In the genomic region with DNA sequence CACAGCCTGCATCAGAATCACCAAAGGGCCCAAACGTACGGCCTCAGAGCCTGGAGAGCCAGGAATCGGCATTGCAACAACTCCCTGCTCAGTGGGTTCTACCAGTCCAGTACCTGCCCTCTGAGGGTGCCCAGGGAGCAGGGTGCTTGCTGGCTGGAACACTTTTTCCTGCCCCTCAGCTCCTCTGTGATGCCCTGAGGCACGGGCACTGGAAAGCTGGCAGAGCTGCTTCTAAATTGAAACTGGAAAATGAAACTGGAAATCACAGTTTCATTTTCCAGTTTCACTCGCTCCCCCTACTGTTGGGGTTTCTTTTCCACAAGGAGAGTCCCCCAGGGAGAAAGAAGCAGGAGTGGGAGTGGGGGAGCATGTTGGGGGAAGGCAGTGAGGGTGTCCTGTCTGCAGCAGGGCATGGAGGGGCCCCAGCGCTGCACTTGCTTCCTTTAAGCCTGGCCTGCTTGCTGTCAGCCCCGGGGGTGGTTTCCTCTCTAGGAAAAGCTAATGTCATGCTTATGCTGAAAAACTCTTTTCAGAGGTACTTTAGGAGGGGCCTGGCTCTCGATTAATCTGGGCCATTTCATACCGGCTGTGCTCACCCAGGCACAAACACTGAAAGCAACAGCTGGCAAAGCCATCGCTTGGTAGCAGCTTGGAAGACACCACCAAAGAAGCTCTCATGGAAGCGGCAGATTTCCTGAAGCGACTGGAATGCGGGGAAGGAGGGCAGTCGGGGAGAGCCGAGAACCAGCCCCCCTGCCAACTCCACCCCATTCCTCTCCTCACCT, we compare ENCODE assay signal across 8 cellular contexts. TPM values are rescaled to one million over a fixed set of nuclear protein-coding genes. Genes with fewer than 3 reads are reported as not detected.
DNase-seq lines count a peak whose midpoint lies in the region; ATAC-seq, FAIRE-seq and TF ChIP-seq lines count a peak whose summit lies in the region.

No MANE protein-coding gene starts in this region.

- peak overlapping the region; percentile 57 for H3K4me2 ChIP-seq in endothelial cell of umbilical vein (ENCODE audit: insufficient read depth, low read length)

- CTCF ChIA-PET in endothelial cell of umbilical vein (lab: Charles Lee), result interaction anchor here (0.5 to 3.6 kb wide), 17 partner anchors 9 to 77 kb away, joined by 3 to 23 read pairs (median 6); no protein-coding TSS in a partner anchor

- no TSS peak for BruUV-seq in endothelial cell of umbilical vein (replicated peaks; lab: Mats Ljungman, UMichigan)

- H3K36me3 ChIP-seq in endothelial cell of umbilical vein (ENCODE audit: control insufficient read depth in 2 of 2, extremely low read depth in 1 of 2, insufficient read depth in 2 of 2, low read length in 2 of 2), result no peaks in the 10 kb centered on the region
- no peaks in the 10 kb centered on the region for H3K36me3 ChIP-seq in psoas muscle (ENCODE audit: insufficient read depth in 1 of 2, low read depth in 1 of 2)
- no peaks in the 10 kb centered on the region for H3K36me3 ChIP-seq in testis (ENCODE audit: low read depth, missing control alignments)

- H3K4me1 ChIP-seq in endothelial cell of umbilical vein (ENCODE audit: control insufficient read depth, extremely low read depth, insufficient read depth, low read length) (peaks cover 35% of the 10 kb centered on the region), psoas muscle (peaks cover 27% of the 10 kb centered on the region), testis (peaks cover 25% of the 10 kb centered on the region)

- H3K9me3 ChIP-seq in endothelial cell of umbilical vein (replicated peaks; ENCODE audit: control insufficient read depth, insufficient read depth, low read length) (no peaks in the 10 kb centered on the region), psoas muscle (no peaks in the 10 kb centered on the region), testis (no peaks in the 10 kb centered on the region)

- H3K9me1 ChIP-seq in endothelial cell of umbilical vein (replicated peaks; ENCODE audit: control insufficient read depth, extremely low read depth, insufficient read depth, low read length), result no peaks in the 10 kb centered on the region

- H4K20me1 ChIP-seq in endothelial cell of umbilical vein (replicated peaks; ENCODE audit: control insufficient read depth, extremely low read depth, insufficient read depth, low read length), result no peaks in the 10 kb centered on the region

- H3K4me3 ChIP-seq in endothelial cell of umbilical vein (replicated peaks in 1 of 3; ENCODE audit: insufficient read depth in 1 of 3, low read depth in 1 of 3, low read length in 3 of 3) (no peak overlapping the region), psoas muscle (no peak overlapping the region), testis (no peak overlapping the region)

- intact Hi-C loops in endothelial cell of umbilical vein (cut with micrococcal nuclease) (loop anchor here (1.0 kb wide), 2 partner anchors 8 to 75 kb away; no protein-coding TSS in a partner anchor), psoas muscle (cut with DNase I) (no loop called here), testis (cut with DNase I; ENCODE audit: low total_unique reads) (no loop called here)

- H3K79me2 ChIP-seq in endothelial cell of umbilical vein (ENCODE audit: control insufficient read depth, insufficient read depth, low read length), result no peaks in the 10 kb centered on the region

- POLR2A ChIA-PET in endothelial cell of umbilical vein (lab: Charles Lee), result interaction anchor here (0.6 to 1.4 kb wide), 3 partner anchors 26 to 102 kb away, joined by 3 to 10 read pairs (median 3); a partner anchor contains a TSS

- dilution Hi-C loops in endothelial cell of umbilical vein (cut with MboI; ENCODE audit: extremely low pct_ligation_motif_present, low sequenced_read_pairs), result no loop called here

- H3K27me3 ChIP-seq in endothelial cell of umbilical vein (ENCODE audit: control insufficient read depth in 2 of 2, insufficient read depth in 2 of 2, low read length in 2 of 2), result no peaks in the 10 kb centered on the region
- H3K27me3 ChIP-seq in psoas muscle (ENCODE audit: insufficient read depth in 3 of 3, low read length in 2 of 3), result no peaks in the 10 kb centered on the region
- no peaks in the 10 kb centered on the region for H3K27me3 ChIP-seq in testis

- no peak for ATAC-seq in psoas muscle
- no peak for ATAC-seq in GM18868 (IDR thresholded peaks at IDR 0.05; ENCODE audit: unreplicated experiment)

- TF ChIP-seq POLR2A in endothelial cell of umbilical vein (IDR thresholded peaks at IDR 0.05; ENCODE audit: low read depth, low read length) (no peak), testis (IDR thresholded peaks at IDR 0.05) (no peak)

- H3K27ac ChIP-seq in endothelial cell of umbilical vein (ENCODE audit: insufficient read depth, low read depth, low read length), result no peak overlapping the region
- peak overlapping the region; percentile 23 for H3K27ac ChIP-seq in psoas muscle
- H3K27ac ChIP-seq in testis, result no peak overlapping the region

- TF ChIP-seq CTCF in endothelial cell of umbilical vein (IDR thresholded peaks at IDR 0.05; ENCODE audit: extremely low read depth in 1 of 2, insufficient read depth in 1 of 2, low read depth in 1 of 2, low read length in 2 of 2), result peak; percentile 7 to 21
- no peak for TF ChIP-seq CTCF in psoas muscle (IDR thresholded peaks at IDR 0.05)
- TF ChIP-seq CTCF in testis (IDR thresholded peaks at IDR 0.05), result no peak

- 53 to 67% (median 62%) methylated on average over 15 of the region's 15 CpGs for WGBS in psoas muscle, 3 donors
- WGBS in testis, 2 donors, result 63 to 67% methylated on average over 15 of the region's 15 CpGs

- FAIRE-seq in GM18507 (lab: Jason Lieb, UNC), result peak; percentile 69
- peak; percentile 69 for FAIRE-seq in endothelial cell of umbilical vein (lab: Jason Lieb, UNC)

- DNase-seq in GM18507 (ENCODE audit: extremely low spot score, insufficient read length, low read depth) (no peak), RPMI7951 (ENCODE audit: low read depth) (peak; percentile 59), endothelial cell of umbilical vein (ENCODE audit: low read depth, low spot score) (peak; percentile 43), psoas muscle (no peak), Ammon's horn (ENCODE audit: low spot score) (no peak), testis (no peak), DMS114 treated with DMSO at 0.1 percent for 48 hours (lab: John Stamatoyannopoulos, UW; ENCODE audit: unreplicated experiment) (no peak)

- H2AFZ ChIP-seq in endothelial cell of umbilical vein (ENCODE audit: low read depth, low read length), result peak overlapping the region; percentile 72

- peak overlapping the region; percentile 14 for H3K9ac ChIP-seq in endothelial cell of umbilical vein (replicated peaks; ENCODE audit: extremely low read depth, insufficient read depth, low read length)

TF ChIP-seq in endothelial cell of umbilical vein, 7 proteins besides CTCF, POLR2A, EP300 and RAD21:
- no peak for TF ChIP-seq FOS (IDR thresholded peaks at IDR 0.05; ENCODE audit: borderline replicate concordance, insufficient read depth, low read length)
- no peak for TF ChIP-seq GATA2 (IDR thresholded peaks at IDR 0.05; ENCODE audit: insufficient read depth, insufficient read length, low read depth, low read length)
- TF ChIP-seq EZH2 (IDR thresholded peaks at IDR 0.05; ENCODE audit: borderline replicate concordance, low read depth, low read length, severe bottlenecking), result no peak
- no peak for TF ChIP-seq POLR2AphosphoS5 (IDR thresholded peaks at IDR 0.05; ENCODE audit: insufficient read depth, low read depth, low read length)
- no peak for TF ChIP-seq MYC (IDR thresholded peaks at IDR 0.05; ENCODE audit: low read depth, low read length)
- TF ChIP-seq JUN (IDR thresholded peaks at IDR 0.05; ENCODE audit: borderline replicate concordance, insufficient read depth, insufficient read length, low read depth), result no peak
- TF ChIP-seq, protein P1, sequence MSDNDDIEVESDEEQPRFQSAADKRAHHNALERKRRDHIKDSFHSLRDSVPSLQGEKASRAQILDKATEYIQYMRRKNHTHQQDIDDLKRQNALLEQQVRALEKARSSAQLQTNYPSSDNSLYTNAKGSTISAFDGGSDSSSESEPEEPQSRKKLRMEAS (IDR thresholded peaks at IDR 0.05; ENCODE audit: insufficient read depth, insufficient read length), result no peak

RNA-seq across cellular contexts. Expression of a gene that starts 26.2 kb away (rescaled TPM):
- total RNA-seq in RPMI7951 (2014; rRNA removed; shearing (Covaris generic)), result 34.1 and 42.1 TPM in 2 replicates
- total RNA-seq in endothelial cell of umbilical vein (17.7 and 28.0 TPM in 2 replicates), psoas muscle (10 to 100 TPM in 3 of 4 donors, 1 to 10 TPM in 1; 5.5 to 18.8 (median 13.7) TPM), testis (10 to 100 TPM; 20.2 to 22.5 TPM)
- polyA plus RNA-seq in endothelial cell of umbilical vein (10.6 and 12.3 TPM in 2 replicates), psoas muscle (10 to 100 TPM in 1 of 3 donors, 1 to 10 TPM in 2; 4.7 to 11.8 (median 4.9) TPM), testis (ENCODE audit: insufficient read depth, low read depth, low replicate concordance) (31.7 TPM)
- 12.4 and 15.5 TPM in 2 replicates for polyA plus RNA-seq in endothelial cell of umbilical vein (2011; cell fraction: cytosol; rRNA removed)
- polyA plus RNA-seq in endothelial cell of umbilical vein (2011; cell fraction: nucleus; rRNA removed), result 28.0 and 32.5 TPM in 2 replicates
- polyA plus RNA-seq in endothelial cell of umbilical vein (2012), result 13.7 and 15.0 TPM in 2 replicates
- 25.9 and 32.0 TPM in 2 replicates for polyA minus RNA-seq in endothelial cell of umbilical vein
- polyA minus RNA-seq in endothelial cell of umbilical vein (2011; cell fraction: cytosol; rRNA and poly(A)+ RNA removed), result 11.5 TPM
- polyA minus RNA-seq in endothelial cell of umbilical vein (2011; cell fraction: nucleus; rRNA and poly(A)+ RNA removed), result 45.9 and 55.2 TPM in 2 replicates

Comparison
In these comparisons a context has a peak if more than half of its experiments do, and no peak if none do; other contexts are left out.
1. DNase-seq: peak in RPMI7951 (single experiment) and endothelial cell of umbilical vein (single experiment); none in GM18507 (single experiment), psoas muscle (0 of 2), Ammon's horn (single experiment), testis (single experiment) and DMS114 treated with DMSO at 0.1 percent for 48 hours (single experiment).
2. CTCF ChIP-seq: peak in endothelial cell of umbilical vein (2 of 2); none in psoas muscle (single experiment) and testis (0 of 3).